ENCODE assay signal across 23 cellular contexts in genomic region chr3:160474416-160474838, GRCh38. TPM values are rescaled to one million over a fixed set of nuclear protein-coding genes. Genes with fewer than 3 reads are reported as not detected.
DNase-seq lines count a peak whose midpoint lies in the region; ATAC-seq and TF ChIP-seq lines count a peak whose summit lies in the region.
"Had no signal": no experiment of that assay in that cellular context is flagged by ENCODE, and none has a peak within 500 bp of the region (broad histone marks: within the 10 kb centered on the region; RNA-seq: fewer than 3 reads in every experiment).

No MANE protein-coding gene starts in this region.

- no peaks in the 10 kb centered on the region for H3K36me3 ChIP-seq in smooth muscle cell (ENCODE audit: low read depth)
- H3K36me3 ChIP-seq: esophagus squamous epithelium had no signal

- no peaks in the 10 kb centered on the region for H4K20me1 ChIP-seq in smooth muscle cell (ENCODE audit: low read depth)
- H4K20me1 ChIP-seq: BLaER1 had no signal

- H3F3A ChIP-seq in smooth muscle cell (ENCODE audit: low read depth) = no peaks in the 10 kb centered on the region

- no peak overlapping the region for H3K27ac Mint-ChIP-seq in natural killer cell treated with Interleukin-12 subunit alpha and Interleukin-12 subunit beta and Interleukin-15 and Interleukin-18, amount 100 ng/mL, for 72 hours
- H3K27ac Mint-ChIP-seq in effector memory CD8-positive, alpha-beta T cell = no peak overlapping the region
- H3K27ac Mint-ChIP-seq: activated CD4-positive, alpha-beta T cell treated with anti-CD3 and anti-CD28 coated beads for 36 hours; memory B cell; naive B cell; stimulated activated naive CD8-positive, alpha-beta T cell treated with anti-CD3 and anti-CD28 coated beads, Interleukin-15, amount 100 ng/mL, for 72 hours; type B pancreatic cell had no signal

- peaks cover 7% of the 10 kb centered on the region for H3K36me3 Mint-ChIP-seq in natural killer cell treated with Interleukin-12 subunit alpha and Interleukin-12 subunit beta and Interleukin-15 and Interleukin-18, amount 100 ng/mL, for 72 hours
- H3K36me3 Mint-ChIP-seq in effector memory CD8-positive, alpha-beta T cell (ENCODE audit: insufficient read depth) = no peaks in the 10 kb centered on the region

- H3K9ac ChIP-seq in smooth muscle cell (ENCODE audit: low read depth) = no peak overlapping the region
- H3K9ac ChIP-seq: BLaER1, parathyroid adenoma had no signal

- no peaks in the 10 kb centered on the region for H3K79me2 ChIP-seq in smooth muscle cell (ENCODE audit: low read depth)
- H3K79me2 ChIP-seq: parathyroid adenoma had no signal

- H3K4me1 Mint-ChIP-seq in natural killer cell treated with Interleukin-12 subunit alpha and Interleukin-12 subunit beta and Interleukin-15 and Interleukin-18, amount 100 ng/mL, for 72 hours (ENCODE audit: low read depth in 2 of 2) = no peaks in the 10 kb centered on the region
- H3K4me1 Mint-ChIP-seq in effector memory CD8-positive, alpha-beta T cell (ENCODE audit: low read depth in 2 of 2) = no peaks in the 10 kb centered on the region
- H3K4me1 Mint-ChIP-seq: activated CD4-positive, alpha-beta T cell treated with anti-CD3 and anti-CD28 coated beads for 36 hours; stimulated activated naive CD8-positive, alpha-beta T cell treated with anti-CD3 and anti-CD28 coated beads, Interleukin-15, amount 100 ng/mL, for 72 hours had no signal

- peak overlapping the region; percentile 16 for H3K4me2 ChIP-seq in smooth muscle cell
- H3K4me2 ChIP-seq: BLaER1 had no signal

- H3K4me1 ChIP-seq in foreskin keratinocyte (no peaks in the 10 kb centered on the region), smooth muscle cell (ENCODE audit: low read depth) (no peaks in the 10 kb centered on the region)
- H3K4me1 ChIP-seq: esophagus squamous epithelium, parathyroid adenoma had no signal

- DNase-seq in HFF-Myc (ENCODE audit: extremely low read depth, low read depth) (peak; percentile 64), astrocyte of the spinal cord (ENCODE audit: low read depth, low spot score) (peak; percentile 77), foreskin keratinocyte (no peak), smooth muscle cell (lab: John Stamatoyannopoulos, UW; ENCODE audit: unreplicated experiment) (no peak), NCI-H2227 treated with DMSO at 0.1 percent for 48 hours (lab: John Stamatoyannopoulos, UW) (no peak)
- DNase-seq in natural killer cell treated with Interleukin-12 subunit alpha and Interleukin-12 subunit beta and Interleukin-15 and Interleukin-18, amount 100 ng/mL, for 72 hours (ENCODE audit: low spot score) = no peak
- DNase-seq in effector memory CD8-positive, alpha-beta T cell = no peak
- DNase-seq: activated CD4-positive, alpha-beta T cell treated with anti-CD3 and anti-CD28 coated beads for 36 hours; activated effector memory CD4-positive, alpha-beta T cell treated with Interleukin-2 at 50 U/mL for 16 hours; caudate nucleus; effector CD4-positive, alpha-beta T cell; esophagus squamous epithelium; naive B cell; NCI-H1694 treated with DMSO at 0.1 percent for 48 hours; NCI-H345; stimulated activated naive CD8-positive, alpha-beta T cell treated with anti-CD3 and anti-CD28 coated beads, Interleukin-15, amount 100 ng/mL, for 72 hours had no signal

- in situ Hi-C loops in astrocyte of the spinal cord (cut with HindIII; ENCODE audit: low sequenced_read_pairs) = no loop called here

- H3K4me3 Mint-ChIP-seq in natural killer cell treated with Interleukin-12 subunit alpha and Interleukin-12 subunit beta and Interleukin-15 and Interleukin-18, amount 100 ng/mL, for 72 hours = no peak overlapping the region
- H3K4me3 Mint-ChIP-seq in effector memory CD8-positive, alpha-beta T cell = no peak overlapping the region
- H3K4me3 Mint-ChIP-seq: activated CD4-positive, alpha-beta T cell treated with anti-CD3 and anti-CD28 coated beads for 36 hours; memory B cell; naive B cell; stimulated activated naive CD8-positive, alpha-beta T cell treated with anti-CD3 and anti-CD28 coated beads, Interleukin-15, amount 100 ng/mL, for 72 hours; type B pancreatic cell had no signal

- H3K27me3 Mint-ChIP-seq in natural killer cell treated with Interleukin-12 subunit alpha and Interleukin-12 subunit beta and Interleukin-15 and Interleukin-18, amount 100 ng/mL, for 72 hours = peaks cover 2 to 5% of the 10 kb centered on the region in 2 donors
- H3K27me3 Mint-ChIP-seq in effector memory CD8-positive, alpha-beta T cell = peaks cover 21 to 23% of the 10 kb centered on the region in 2 donors
- H3K27me3 Mint-ChIP-seq: memory B cell had no signal

- no peaks in the 10 kb centered on the region for H3K9me3 ChIP-seq in smooth muscle cell (replicated peaks; ENCODE audit: low read depth)

- H3K27me3 ChIP-seq in foreskin keratinocyte (no peaks in the 10 kb centered on the region), smooth muscle cell (ENCODE audit: low read depth) (no peaks in the 10 kb centered on the region)
- H3K27me3 ChIP-seq: BLaER1 had no signal

- peak; percentile 5 for ATAC-seq in foreskin keratinocyte
- no peak for ATAC-seq in natural killer cell treated with Interleukin-12 subunit alpha and Interleukin-12 subunit beta and Interleukin-15 and Interleukin-18, amount 100 ng/mL, for 72 hours
- ATAC-seq in effector memory CD8-positive, alpha-beta T cell (replicated peaks) = no peak
- ATAC-seq: activated CD4-positive, alpha-beta T cell treated with anti-CD3 and anti-CD28 coated beads for 36 hours; HCT116; sciatic nerve; stimulated activated naive CD8-positive, alpha-beta T cell treated with anti-CD3 and anti-CD28 coated beads, Interleukin-15, amount 100 ng/mL, for 72 hours had no signal

- H3K27ac ChIP-seq in foreskin keratinocyte (no peak overlapping the region), smooth muscle cell (ENCODE audit: low read depth) (no peak overlapping the region)
- H3K27ac ChIP-seq: BLaER1, esophagus squamous epithelium, parathyroid adenoma, RWPE1 had no signal

- peaks cover 5% of the 10 kb centered on the region for H3K9me3 Mint-ChIP-seq in natural killer cell treated with Interleukin-12 subunit alpha and Interleukin-12 subunit beta and Interleukin-15 and Interleukin-18, amount 100 ng/mL, for 72 hours
- H3K9me3 Mint-ChIP-seq in effector memory CD8-positive, alpha-beta T cell = peaks cover 7 to 8% of the 10 kb centered on the region in 2 donors
- H3K9me3 Mint-ChIP-seq: type B pancreatic cell had no signal

- H3K4me3 ChIP-seq in HFF-Myc (replicated peaks; ENCODE audit: low read depth, low read length) (no peak overlapping the region), astrocyte of the spinal cord (ENCODE audit: low read depth, low read length) (no peak overlapping the region), smooth muscle cell (no peak overlapping the region)
- H3K4me3 ChIP-seq: BLaER1, esophagus squamous epithelium had no signal

- no peak overlapping the region for H2AFZ ChIP-seq in smooth muscle cell (ENCODE audit: low read depth)
- H2AFZ ChIP-seq: parathyroid adenoma had no signal

- TF ChIP-seq CTCF in HFF-Myc (IDR thresholded peaks at IDR 0.05; ENCODE audit: low read depth, low read length, missing control alignments) (no peak), astrocyte of the spinal cord (IDR thresholded peaks at IDR 0.05; ENCODE audit: low read depth, low read length) (no peak), foreskin keratinocyte (conservative IDR thresholded peaks at IDR 0.05) (no peak), smooth muscle cell (IDR thresholded peaks at IDR 0.05; ENCODE audit: borderline replicate concordance, insufficient read depth, poor library complexity, severe bottlenecking) (no peak)

RNA-seq across cellular contexts. Expression of gene TRIM59, which starts 24.8 kb away (rescaled TPM):
- total RNA-seq in foreskin keratinocyte (24.7 and 25.3 TPM in 2 replicates), smooth muscle cell (12.9 and 19.0 TPM in 2 replicates)
- polyA plus RNA-seq in foreskin keratinocyte (5.4 and 7.2 TPM in 2 replicates), smooth muscle cell (6.6 and 8.9 TPM in 2 replicates)
- total RNA-seq in natural killer cell treated with Interleukin-12 subunit alpha and Interleukin-12 subunit beta and Interleukin-15 and Interleukin-18, amount 100 ng/mL, for 72 hours = 10 to 100 TPM; 22.6 to 30.5 TPM

Comparison
In these comparisons a context has a peak if more than half of its experiments do, and no peak if none do; other contexts are left out.
1. DNase-seq: peak in HFF-Myc (single experiment) and astrocyte of the spinal cord (single experiment); none in foreskin keratinocyte (0 of 2), smooth muscle cell (single experiment), NCI-H2227 treated with DMSO at 0.1 percent for 48 hours (single experiment), natural killer cell treated with Interleukin-12 subunit alpha and Interleukin-12 subunit beta and Interleukin-15 and Interleukin-18, amount 100 ng/mL, for 72 hours (single experiment) and effector memory CD8-positive, alpha-beta T cell (0 of 3).